ENCODE assay signal across 11 cellular contexts in the genomic region with DNA sequence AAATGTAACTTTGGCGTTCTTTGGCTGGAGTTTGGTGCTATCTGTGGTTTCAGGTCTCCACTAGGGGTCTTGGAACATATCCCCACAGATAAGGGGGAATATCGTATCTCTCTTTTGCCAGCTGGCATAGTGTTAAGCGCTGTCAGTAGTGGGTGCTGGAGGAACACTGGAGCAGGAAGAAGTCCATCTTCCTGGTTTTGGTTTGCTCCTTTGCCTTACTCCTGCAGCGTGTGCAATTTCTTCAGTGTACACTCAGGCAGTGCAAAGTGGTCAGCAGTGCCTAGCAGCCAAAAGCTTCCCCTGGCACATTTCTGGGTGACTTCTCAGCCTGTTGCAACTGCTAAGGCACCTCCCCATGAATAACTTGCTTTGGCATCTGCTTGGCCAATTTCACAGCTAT. TPM values are rescaled to one million over a fixed set of nuclear protein-coding genes. Genes with fewer than 3 reads are reported as not detected.
DNase-seq lines count a peak whose midpoint lies in the region; ATAC-seq, FAIRE-seq and TF ChIP-seq lines count a peak whose summit lies in the region.
"Had no signal": no experiment of that assay in that cellular context is flagged by ENCODE, and none has a peak within 500 bp of the region (broad histone marks: within the 10 kb centered on the region; RNA-seq: fewer than 3 reads in every experiment).

No MANE protein-coding gene starts in this region.

- H3K27me3 ChIP-seq in bronchial epithelial cell (ENCODE audit: control insufficient read depth, insufficient read depth, low read length) (no peaks in the 10 kb centered on the region), HepG2 (ENCODE audit: control insufficient read depth in 1 of 2, insufficient read depth in 2 of 2, low read length in 2 of 2) (peaks cover 4 to 14% of the 10 kb centered on the region in 2 experiments; a peak in 2 of 5 replicates)

- 0 out of 2 replicates have a peak, but pooled peaks have one; percentile 15 for TF ChIP-seq RAD21 in HepG2 (CRISPR knock-in tag; IDR thresholded peaks at IDR 0.05)

- no peaks in the 10 kb centered on the region for H3K9me3 ChIP-seq in HepG2 (ENCODE audit: low read length)

- POLR2A ChIA-PET in HepG2 (lab: Yijun Ruan, JAX), result interaction anchor here (1.0 to 2.3 kb wide), 4 partner anchors 18 to 91 kb away, joined by 3 to 10 read pairs (median 4); a partner anchor contains a TSS

- WGBS in HepG2 (ENCODE audit: low lambda C conversion rate), result 6% methylated on average over 4 of the region's 4 CpGs

- FAIRE-seq in bronchial epithelial cell (lab: Jason Lieb, UNC) (no peak), HepG2 (lab: Jason Lieb, UNC) (no peak)
- FAIRE-seq: TTC549 had no signal

- H3K4me1 ChIP-seq in HepG2 (ENCODE audit: insufficient read depth, low read length), result peaks cover 10% of the 10 kb centered on the region

- TF ChIP-seq CTCF in bronchial epithelial cell (IDR thresholded peaks at IDR 0.05; ENCODE audit: insufficient read depth, low read length, severe bottlenecking), result no peak
- TF ChIP-seq CTCF in HepG2 (CRISPR knock-in tag; IDR thresholded peaks at IDR 0.05), result peak; percentile 25; the same call in 1 of the 2 replicates

- DNase-seq in COR-L47 (lab: John Stamatoyannopoulos, UW), result peak; percentile 12
- DNase-seq in MV-4-11 (lab: John Stamatoyannopoulos, UW), result peak; percentile 37
- DNase-seq in bronchial epithelial cell (ENCODE audit: low read depth), result peak; percentile 58
- no peak for DNase-seq in HepG2 (ENCODE audit: low spot score)
- DNase-seq in activated T-cell treated with anti-CD3 and anti-CD28 coated beads, Interleukin-2, amount 50 U/mL, for 1 hour, result no peak
- DNase-seq in activated effector memory CD4-positive, alpha-beta T cell treated with anti-CD3 and anti-CD28 coated beads, Interleukin-2, amount 50 U/mL, for 16 hours, result no peak
- DNase-seq in C1 segment of cervical spinal cord (lab: John Stamatoyannopoulos, UW), result no peak
- DNase-seq: islet precursor cell, MM.1S had no signal

- H3K4me3 ChIP-seq in bronchial epithelial cell (ENCODE audit: low read depth, low read length) (no peak overlapping the region), HepG2 (replicated peaks in 1 of 3; ENCODE audit: insufficient read depth in 1 of 3, low read depth in 2 of 3, low read length in 3 of 3) (no peak overlapping the region)

- TF ChIP-seq POLR2A in HepG2 (IDR thresholded peaks at IDR 0.05; ENCODE audit: insufficient read depth in 1 of 2, low read depth in 2 of 2, low read length in 2 of 2), result no peak

- H2AFZ ChIP-seq in HepG2 (ENCODE audit: low read length), result no peak overlapping the region

- no peaks in the 10 kb centered on the region for H3K79me2 ChIP-seq in HepG2 (ENCODE audit: insufficient read depth, low read length)

- H3K36me3 ChIP-seq in bronchial epithelial cell (ENCODE audit: control insufficient read depth, insufficient read depth, low read length) (no peaks in the 10 kb centered on the region), HepG2 (replicated peaks in 1 of 2; ENCODE audit: control insufficient read depth in 1 of 2, insufficient read depth in 2 of 2, low read length in 2 of 2) (no peaks in the 10 kb centered on the region)

- no peak overlapping the region for H3K4me2 ChIP-seq in HepG2 (ENCODE audit: low read depth, low read length)

- CTCF ChIA-PET in HepG2 (lab: Yijun Ruan, JAX; ENCODE audit: low intra/inter-chr PET ratio, low total read pairs), result no interaction called here

- no peak for TF ChIP-seq EP300 in HepG2 (IDR thresholded peaks at IDR 0.05; ENCODE audit: low read depth in 2 of 2, low read length in 2 of 2)
- TF ChIP-seq EP300 in HepG2 (CRISPR knock-in tag; IDR thresholded peaks at IDR 0.05; ENCODE audit: borderline replicate concordance), result no peak

- ATAC-seq in HepG2 (peak; percentile 68), HG03460 (IDR thresholded peaks at IDR 0.05; ENCODE audit: unreplicated experiment) (no peak)

- H4K20me1 ChIP-seq in HepG2 (ENCODE audit: insufficient read depth, low read length), result no peaks in the 10 kb centered on the region

- in situ Hi-C loops in HepG2 (cut with HindIII; ENCODE audit: extremely low pct_ligation_motif_present, low pct_unique_long_range_greater_than_20kb), result no loop called here

- H3K27ac ChIP-seq in HepG2 (ENCODE audit: extremely low read length, insufficient read depth, low read length), result no peak overlapping the region

- no peak overlapping the region for H3K9ac ChIP-seq in HepG2 (ENCODE audit: insufficient read depth, low read depth, low read length)

- intact Hi-C loops in HepG2 (cut with micrococcal nuclease; ENCODE audit: unreplicated experiment), result no loop called here

- no TSS peak for BruUV-seq in HepG2 (replicated peaks; lab: Mats Ljungman, UMichigan)

RNA-seq across cellular contexts. Expression of a gene that starts 11.7 kb away (rescaled TPM):
- total RNA-seq in bronchial epithelial cell (2.4 and 4.7 TPM in 2 replicates), HepG2 (2016; rRNA removed; fragmentation: Illumina TruSeq; extraction: Trizol) (not detected in 2 replicates)
- not detected in 2 replicates for total RNA-seq in HepG2 (2016; cell fraction: cytosol; rRNA removed; fragmentation: Illumina TruSeq; extraction: Trizol; ENCODE audit: low read depth)
- total RNA-seq in HepG2 (2016; cell fraction: insoluble cytoplasmic fraction; rRNA removed; fragmentation: Illumina TruSeq; extraction: Trizol), result not detected in 2 replicates
- not detected in 2 replicates for total RNA-seq in HepG2 (2016; cell fraction: membrane; rRNA removed; fragmentation: Illumina TruSeq; extraction: Trizol)
- total RNA-seq in HepG2 (2016; cell fraction: nucleus; rRNA removed; fragmentation: Illumina TruSeq; extraction: Trizol), result not detected in 2 replicates
- not detected in 2 replicates for polyA plus RNA-seq in HepG2 (2011; rRNA removed)
- not detected in 2 replicates for polyA plus RNA-seq in HepG2 (2011; cell fraction: cytosol; rRNA removed)
- polyA plus RNA-seq in HepG2 (2011; cell fraction: nucleus; rRNA removed), result not detected in 2 replicates
- polyA plus RNA-seq in HepG2 (2012), result not detected in 2 replicates
- polyA plus RNA-seq in HepG2 (2016; cell fraction: cytosol; fragmentation: Illumina TruSeq; extraction: Trizol; ENCODE audit: low read depth), result not detected in 2 replicates
- polyA plus RNA-seq in HepG2 (2016; cell fraction: insoluble cytoplasmic fraction; fragmentation: Illumina TruSeq; extraction: Trizol; ENCODE audit: low read depth), result not detected in 2 replicates
- polyA plus RNA-seq in HepG2 (2016; cell fraction: membrane; fragmentation: Illumina TruSeq; extraction: Trizol; ENCODE audit: low read depth), result not detected in 2 replicates
- not detected in 2 replicates for polyA plus RNA-seq in HepG2 (2016; cell fraction: nucleus; fragmentation: Illumina TruSeq; extraction: Trizol; ENCODE audit: insufficient read depth, low read depth)
- not detected in 2 replicates for polyA minus RNA-seq in HepG2 (2011; rRNA and poly(A)+ RNA removed; ENCODE audit: low replicate concordance)
- polyA minus RNA-seq in HepG2 (2011; cell fraction: cytosol; rRNA and poly(A)+ RNA removed), result not detected in 2 replicates
- not detected in 2 replicates for polyA minus RNA-seq in HepG2 (2011; cell fraction: nucleus; rRNA and poly(A)+ RNA removed)

RNA-seq across cellular contexts. Expression of a gene that starts 16.5 kb away (rescaled TPM):
- total RNA-seq in bronchial epithelial cell (4.7 and 7.3 TPM in 2 replicates), HepG2 (2016; rRNA removed; fragmentation: Illumina TruSeq; extraction: Trizol) (0.04 TPM in 1 of 2 replicates, not detected in the other)
- not detected in 2 replicates for total RNA-seq in HepG2 (2016; cell fraction: cytosol; rRNA removed; fragmentation: Illumina TruSeq; extraction: Trizol; ENCODE audit: low read depth)
- total RNA-seq in HepG2 (2016; cell fraction: insoluble cytoplasmic fraction; rRNA removed; fragmentation: Illumina TruSeq; extraction: Trizol), result 0.11 TPM in 1 of 2 replicates, not detected in the other
- total RNA-seq in HepG2 (2016; cell fraction: membrane; rRNA removed; fragmentation: Illumina TruSeq; extraction: Trizol), result not detected in 2 replicates
- 0.34 TPM in 1 of 2 replicates, not detected in the other for total RNA-seq in HepG2 (2016; cell fraction: nucleus; rRNA removed; fragmentation: Illumina TruSeq; extraction: Trizol)
- polyA plus RNA-seq in HepG2 (2011; rRNA removed), result 0.15 and 0.24 TPM in 2 replicates
- polyA plus RNA-seq in HepG2 (2011; cell fraction: cytosol; rRNA removed), result 0.03 and 0.05 TPM in 2 replicates
- polyA plus RNA-seq in HepG2 (2011; cell fraction: nucleus; rRNA removed), result 1.6 and 2.4 TPM in 2 replicates
- 0.17 and 0.40 TPM in 2 replicates for polyA plus RNA-seq in HepG2 (2012)
- polyA plus RNA-seq in HepG2 (2016; cell fraction: cytosol; fragmentation: Illumina TruSeq; extraction: Trizol; ENCODE audit: low read depth), result not detected in 2 replicates
- polyA plus RNA-seq in HepG2 (2016; cell fraction: insoluble cytoplasmic fraction; fragmentation: Illumina TruSeq; extraction: Trizol; ENCODE audit: low read depth), result not detected in 2 replicates
- polyA plus RNA-seq in HepG2 (2016; cell fraction: membrane; fragmentation: Illumina TruSeq; extraction: Trizol; ENCODE audit: low read depth), result not detected in 2 replicates
- polyA plus RNA-seq in HepG2 (2016; cell fraction: nucleus; fragmentation: Illumina TruSeq; extraction: Trizol; ENCODE audit: insufficient read depth, low read depth), result 0.47 TPM in 1 of 2 replicates, not detected in the other
- 0.32 TPM in 1 of 2 replicates, not detected in the other for polyA minus RNA-seq in HepG2 (2011; rRNA and poly(A)+ RNA removed; ENCODE audit: low replicate concordance)
- polyA minus RNA-seq in HepG2 (2011; cell fraction: cytosol; rRNA and poly(A)+ RNA removed), result not detected in 2 replicates
- 0.37 and 0.39 TPM in 2 replicates for polyA minus RNA-seq in HepG2 (2011; cell fraction: nucleus; rRNA and poly(A)+ RNA removed)

RNA-seq across cellular contexts. Expression of a gene that starts 16.6 kb away (rescaled TPM):
- 0.53 and 0.77 TPM in 2 replicates for total RNA-seq in bronchial epithelial cell
- not detected in 2 replicates for total RNA-seq in HepG2 (2016; rRNA removed; fragmentation: Illumina TruSeq; extraction: Trizol)
- total RNA-seq in HepG2 (2016; cell fraction: cytosol; rRNA removed; fragmentation: Illumina TruSeq; extraction: Trizol; ENCODE audit: low read depth), result not detected in 2 replicates
- not detected in 2 replicates for total RNA-seq in HepG2 (2016; cell fraction: insoluble cytoplasmic fraction; rRNA removed; fragmentation: Illumina TruSeq; extraction: Trizol)
- not detected in 2 replicates for total RNA-seq in HepG2 (2016; cell fraction: membrane; rRNA removed; fragmentation: Illumina TruSeq; extraction: Trizol)
- not detected in 2 replicates for total RNA-seq in HepG2 (2016; cell fraction: nucleus; rRNA removed; fragmentation: Illumina TruSeq; extraction: Trizol)
- 0.03 TPM in 1 of 2 replicates, not detected in the other for polyA plus RNA-seq in HepG2 (2011; rRNA removed)
- polyA plus RNA-seq in HepG2 (2011; cell fraction: cytosol; rRNA removed), result not detected in 2 replicates
- polyA plus RNA-seq in HepG2 (2011; cell fraction: nucleus; rRNA removed), result 0.31 and 0.50 TPM in 2 replicates
- 0.20 TPM in 1 of 2 replicates, not detected in the other for polyA plus RNA-seq in HepG2 (2012)
- polyA plus RNA-seq in HepG2 (2016; cell fraction: cytosol; fragmentation: Illumina TruSeq; extraction: Trizol; ENCODE audit: low read depth), result not detected in 2 replicates
- polyA plus RNA-seq in HepG2 (2016; cell fraction: insoluble cytoplasmic fraction; fragmentation: Illumina TruSeq; extraction: Trizol; ENCODE audit: low read depth), result not detected in 2 replicates
- polyA plus RNA-seq in HepG2 (2016; cell fraction: membrane; fragmentation: Illumina TruSeq; extraction: Trizol; ENCODE audit: low read depth), result not detected in 2 replicates
- 0.19 TPM in 1 of 2 replicates, not detected in the other for polyA plus RNA-seq in HepG2 (2016; cell fraction: nucleus; fragmentation: Illumina TruSeq; extraction: Trizol; ENCODE audit: insufficient read depth, low read depth)
- 0.22 TPM in 1 of 2 replicates, not detected in the other for polyA minus RNA-seq in HepG2 (2011; rRNA and poly(A)+ RNA removed; ENCODE audit: low replicate concordance)
- polyA minus RNA-seq in HepG2 (2011; cell fraction: cytosol; rRNA and poly(A)+ RNA removed), result not detected in 2 replicates
- polyA minus RNA-seq in HepG2 (2011; cell fraction: nucleus; rRNA and poly(A)+ RNA removed), result 0.99 TPM in 1 of 2 replicates, not detected in the other

RNA-seq across cellular contexts. Expression of a gene that starts 40.2 kb away (rescaled TPM):
- total RNA-seq in bronchial epithelial cell (3.7 and 9.6 TPM in 2 replicates), HepG2 (2016; rRNA removed; fragmentation: Illumina TruSeq; extraction: Trizol) (1.00 and 3.2 TPM in 2 replicates)
- 0.40 and 0.53 TPM in 2 replicates for total RNA-seq in HepG2 (2016; cell fraction: cytosol; rRNA removed; fragmentation: Illumina TruSeq; extraction: Trizol; ENCODE audit: low read depth)
- 0.25 and 2.9 TPM in 2 replicates for total RNA-seq in HepG2 (2016; cell fraction: insoluble cytoplasmic fraction; rRNA removed; fragmentation: Illumina TruSeq; extraction: Trizol)
- 0.55 and 0.59 TPM in 2 replicates for total RNA-seq in HepG2 (2016; cell fraction: membrane; rRNA removed; fragmentation: Illumina TruSeq; extraction: Trizol)
- 4.9 and 6.3 TPM in 2 replicates for total RNA-seq in HepG2 (2016; cell fraction: nucleus; rRNA removed; fragmentation: Illumina TruSeq; extraction: Trizol)
- 8.2 and 12.4 TPM in 2 replicates for polyA plus RNA-seq in HepG2 (2011; rRNA removed)
- 1.2 and 1.9 TPM in 2 replicates for polyA plus RNA-seq in HepG2 (2011; cell fraction: cytosol; rRNA removed)
- polyA plus RNA-seq in HepG2 (2011; cell fraction: nucleus; rRNA removed), result 89.0 and 109 TPM in 2 replicates
- 9.0 and 9.1 TPM in 2 replicates for polyA plus RNA-seq in HepG2 (2012)
- polyA plus RNA-seq in HepG2 (2016; cell fraction: cytosol; fragmentation: Illumina TruSeq; extraction: Trizol; ENCODE audit: low read depth), result 0.10 and 0.24 TPM in 2 replicates
- polyA plus RNA-seq in HepG2 (2016; cell fraction: insoluble cytoplasmic fraction; fragmentation: Illumina TruSeq; extraction: Trizol; ENCODE audit: low read depth), result 0.76 and 0.87 TPM in 2 replicates
- polyA plus RNA-seq in HepG2 (2016; cell fraction: membrane; fragmentation: Illumina TruSeq; extraction: Trizol; ENCODE audit: low read depth), result 0.37 and 0.90 TPM in 2 replicates
- polyA plus RNA-seq in HepG2 (2016; cell fraction: nucleus; fragmentation: Illumina TruSeq; extraction: Trizol; ENCODE audit: insufficient read depth, low read depth), result 22.4 and 23.6 TPM in 2 replicates
- polyA minus RNA-seq in HepG2 (2011; rRNA and poly(A)+ RNA removed; ENCODE audit: low replicate concordance), result 13.2 and 32.8 TPM in 2 replicates
- 0.30 and 1.5 TPM in 2 replicates for polyA minus RNA-seq in HepG2 (2011; cell fraction: cytosol; rRNA and poly(A)+ RNA removed)
- polyA minus RNA-seq in HepG2 (2011; cell fraction: nucleus; rRNA and poly(A)+ RNA removed), result 17.3 and 18.9 TPM in 2 replicates

RNA-seq across cellular contexts. Expression of a gene that starts 41.6 kb away (rescaled TPM):
- total RNA-seq in bronchial epithelial cell, result 10.5 and 17.4 TPM in 2 replicates
- 1.4 and 6.9 TPM in 2 replicates for total RNA-seq in HepG2 (2016; rRNA removed; fragmentation: Illumina TruSeq; extraction: Trizol)
- 0.40 and 0.44 TPM in 2 replicates for total RNA-seq in HepG2 (2016; cell fraction: cytosol; rRNA removed; fragmentation: Illumina TruSeq; extraction: Trizol; ENCODE audit: low read depth)
- 1.7 and 7.1 TPM in 2 replicates for total RNA-seq in HepG2 (2016; cell fraction: insoluble cytoplasmic fraction; rRNA removed; fragmentation: Illumina TruSeq; extraction: Trizol)
- 0.93 and 1.2 TPM in 2 replicates for total RNA-seq in HepG2 (2016; cell fraction: membrane; rRNA removed; fragmentation: Illumina TruSeq; extraction: Trizol)
- 10.5 and 12.4 TPM in 2 replicates for total RNA-seq in HepG2 (2016; cell fraction: nucleus; rRNA removed; fragmentation: Illumina TruSeq; extraction: Trizol)
- polyA plus RNA-seq in HepG2 (2011; rRNA removed), result 3.9 and 6.1 TPM in 2 replicates
- polyA plus RNA-seq in HepG2 (2011; cell fraction: cytosol; rRNA removed), result 0.65 and 1.5 TPM in 2 replicates
- 94.5 and 110 TPM in 2 replicates for polyA plus RNA-seq in HepG2 (2011; cell fraction: nucleus; rRNA removed)
- polyA plus RNA-seq in HepG2 (2012), result 4.0 and 7.4 TPM in 2 replicates
- 0.31 and 0.36 TPM in 2 replicates for polyA plus RNA-seq in HepG2 (2016; cell fraction: cytosol; fragmentation: Illumina TruSeq; extraction: Trizol; ENCODE audit: low read depth)
- polyA plus RNA-seq in HepG2 (2016; cell fraction: insoluble cytoplasmic fraction; fragmentation: Illumina TruSeq; extraction: Trizol; ENCODE audit: low read depth), result 1.1 and 1.5 TPM in 2 replicates
- 0.33 and 0.39 TPM in 2 replicates for polyA plus RNA-seq in HepG2 (2016; cell fraction: membrane; fragmentation: Illumina TruSeq; extraction: Trizol; ENCODE audit: low read depth)
- polyA plus RNA-seq in HepG2 (2016; cell fraction: nucleus; fragmentation: Illumina TruSeq; extraction: Trizol; ENCODE audit: insufficient read depth, low read depth), result 19.7 and 20.2 TPM in 2 replicates
- polyA minus RNA-seq in HepG2 (2011; rRNA and poly(A)+ RNA removed; ENCODE audit: low replicate concordance), result 7.7 and 12.0 TPM in 2 replicates
- 1.2 TPM in 2 replicates for polyA minus RNA-seq in HepG2 (2011; cell fraction: cytosol; rRNA and poly(A)+ RNA removed)
- 40.7 and 44.3 TPM in 2 replicates for polyA minus RNA-seq in HepG2 (2011; cell fraction: nucleus; rRNA and poly(A)+ RNA removed)

Comparison
In these comparisons a context has a peak if more than half of its experiments do, and no peak if none do; other contexts are left out.
1. DNase-seq: peak in COR-L47 (single experiment), MV-4-11 (single experiment) and bronchial epithelial cell (single experiment); none in HepG2 (single experiment), activated T-cell treated with anti-CD3 and anti-CD28 coated beads, Interleukin-2, amount 50 U/mL, for 1 hour (single experiment), activated effector memory CD4-positive, alpha-beta T cell treated with anti-CD3 and anti-CD28 coated beads, Interleukin-2, amount 50 U/mL, for 16 hours (single experiment) and C1 segment of cervical spinal cord (0 of 14).